23 cellular contexts compared by ENCODE assay signal in the genomic region with DNA sequence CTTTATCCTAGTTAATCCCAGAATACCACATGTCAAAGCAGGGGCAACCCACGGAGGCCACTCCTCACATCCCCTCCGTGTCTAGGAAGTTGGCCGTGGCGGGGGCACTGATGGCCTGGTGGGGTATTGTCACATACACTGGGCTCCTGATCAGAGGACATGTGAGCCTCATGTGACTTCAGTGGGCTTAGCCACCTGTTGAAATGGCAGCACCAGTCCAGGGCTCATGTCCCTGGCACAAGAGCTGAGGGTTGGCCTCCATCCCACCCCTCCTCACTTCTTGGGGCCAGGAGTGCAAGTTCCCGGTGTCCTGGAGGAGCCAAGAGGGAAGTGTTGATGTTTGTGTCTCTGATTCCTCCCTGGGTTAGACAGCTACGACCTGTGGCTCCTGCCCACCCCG.
"Had no signal": no experiment of that assay in that cellular context is flagged by ENCODE, and none has a peak within 500 bp of the region (broad histone marks: within the 10 kb centered on the region; RNA-seq: fewer than 3 reads in every experiment).

No MANE protein-coding gene starts in this region.

- ATAC-seq: effector memory CD8-positive, alpha-beta T cell; mucosa of descending colon; natural killer cell treated with Interleukin-12 subunit alpha and Interleukin-12 subunit beta and Interleukin-15 and Interleukin-18, amount 100 ng/mL, for 72 hours; right cardiac atrium; stimulated activated naive CD8-positive, alpha-beta T cell treated with anti-CD3 and anti-CD28 coated beads, Interleukin-15, amount 100 ng/mL, for 72 hours; upper lobe of right lung had no signal

- H3K36me3 ChIP-seq: esophagus squamous epithelium, prostate gland, suprapubic skin, transverse colon, upper lobe of right lung, uterus had no signal

- DNase-seq: cortex of kidney; effector memory CD8-positive, alpha-beta T cell; erythroblast; esophagus squamous epithelium; foreskin melanocyte; hypothalamus; mesenchymal stem cell; mucosa of descending colon; naive B cell; right cardiac atrium; stimulated activated CD4-positive, alpha-beta T cell treated with anti-CD3 and anti-CD28 coated beads, Interleukin-12 subunit alpha, Interleukin-12 subunit beta, amount 100 ng/mL, for 4 hours; stimulated activated CD4-positive, alpha-beta T cell treated with anti-CD3 and anti-CD28 coated beads, Interleukin-1b, Interleukin-23, amount 100 ng/mL, for 48 hours; stimulated activated CD4-positive, alpha-beta T cell treated with anti-CD3 and anti-CD28 coated beads, Interleukin-4, amount 100 ng/mL, for 1 hour; stimulated activated CD8-positive, alpha-beta memory T cell treated with anti-CD3 and anti-CD28 coated beads, Interleukin-4, amount 100 ng/mL, for 48 hours; stimulated activated naive CD4-positive, alpha-beta T cell; stimulated activated naive CD8-positive, alpha-beta T cell treated with anti-CD3 and anti-CD28 coated beads, Interleukin-15, amount 100 ng/mL, for 72 hours; transverse colon; upper lobe of right lung; uterus had no signal

- H3K27ac ChIP-seq: esophagus squamous epithelium, prostate gland, suprapubic skin, transverse colon, upper lobe of right lung, uterus had no signal

- H3K27me3 ChIP-seq: uterus had no signal

- H3K4me1 ChIP-seq: esophagus squamous epithelium, prostate gland, suprapubic skin, transverse colon, upper lobe of right lung, uterus had no signal

- H3K9me3 ChIP-seq: esophagus squamous epithelium, mucosa of descending colon, prostate gland, suprapubic skin, transverse colon, upper lobe of right lung, uterus had no signal

- H3K4me3 ChIP-seq: esophagus squamous epithelium, mucosa of descending colon, prostate gland, smooth muscle cell, suprapubic skin, transverse colon, upper lobe of right lung, uterus had no signal
